In genomic region chr1:74485622-74486021, GRCh38 we compare ENCODE assay signal across 15 cellular contexts. TPM values are rescaled to one million over a fixed set of nuclear protein-coding genes. Genes with fewer than 3 reads are reported as not detected.
DNase-seq lines count a peak whose midpoint lies in the region; ATAC-seq and TF ChIP-seq lines count a peak whose summit lies in the region.
"Had no signal": no experiment of that assay in that cellular context is flagged by ENCODE, and none has a peak within 500 bp of the region (broad histone marks: within the 10 kb centered on the region; RNA-seq: fewer than 3 reads in every experiment).

No MANE protein-coding gene starts in this region.

- no peaks in the 10 kb centered on the region for H3K9me3 Mint-ChIP-seq in chondrocyte (ENCODE audit: low read depth)

- H3K36me3 Mint-ChIP-seq in chondrocyte (ENCODE audit: low read depth), result no peaks in the 10 kb centered on the region

- DNase-seq in NCI-H82 (lab: John Stamatoyannopoulos, UW), result peak; percentile 22
- DNase-seq in NCI-H82 treated with DMSO at 0.1 percent for 48 hours (lab: John Stamatoyannopoulos, UW; ENCODE audit: unreplicated experiment), result no peak
- DNase-seq in NCI-H446 (lab: John Stamatoyannopoulos, UW), result peak; percentile 74 to 88
- peak; percentile 19 for DNase-seq in cerebellum (ENCODE audit: low spot score)
- peak; percentile 40 for DNase-seq in renal cortical epithelial cell (ENCODE audit: low read depth)
- no peak for DNase-seq in NCI-H748 treated with DMSO at 0.1 percent for 48 hours (lab: John Stamatoyannopoulos, UW)
- DNase-seq in chondrocyte (ENCODE audit: low spot score), result no peak
- DNase-seq: DMS153, EL, NCI-H1436 treated with DMSO at 0.1 percent for 48 hours, NCI-H2107, NCI-H510A, SK-N-SH had no signal

- H3K27me3 Mint-ChIP-seq in chondrocyte (ENCODE audit: low read depth), result peaks cover 16% of the 10 kb centered on the region

- TF ChIP-seq CTCF in chondrocyte (IDR thresholded peaks at IDR 0.05), result no peak

- ATAC-seq in GM21367 (IDR thresholded peaks at IDR 0.05; ENCODE audit: unreplicated experiment), result no peak
- ATAC-seq: HCT116 had no signal

- H3K27ac Mint-ChIP-seq in chondrocyte (ENCODE audit: unreplicated experiment), result no peak overlapping the region

- H3K4me1 Mint-ChIP-seq in chondrocyte (ENCODE audit: low read depth), result no peaks in the 10 kb centered on the region

- no peak overlapping the region for H3K4me3 Mint-ChIP-seq in chondrocyte (ENCODE audit: unreplicated experiment)

RNA-seq across cellular contexts. Expression of gene LRRC53, which starts 26.8 kb away (rescaled TPM):
- 0.27 TPM for total RNA-seq in cerebellum
- not detected in 2 replicates for total RNA-seq in renal cortical epithelial cell
- total RNA-seq in chondrocyte, result not detected in 3 replicates

Comparison
In these comparisons a context has a peak if more than half of its experiments do, and no peak if none do; other contexts are left out.
1. DNase-seq: peak in NCI-H82 (single experiment), NCI-H446 (2 of 2), cerebellum (single experiment) and renal cortical epithelial cell (single experiment); none in NCI-H82 treated with DMSO at 0.1 percent for 48 hours (single experiment), NCI-H748 treated with DMSO at 0.1 percent for 48 hours (single experiment) and chondrocyte (single experiment).